8 cellular contexts compared by ENCODE assay signal in genomic region chrX:118807151-118808017, GRCh38. TPM values are rescaled to one million over a fixed set of nuclear protein-coding genes. Genes with fewer than 3 reads are reported as not detected.
DNase-seq lines count a peak whose midpoint lies in the region; ATAC-seq, FAIRE-seq and TF ChIP-seq lines count a peak whose summit lies in the region.

No MANE protein-coding gene starts in this region.

- peak; percentile 64 for TF ChIP-seq CTCF in fibroblast of villous mesenchyme (IDR thresholded peaks at IDR 0.05; ENCODE audit: insufficient read depth, low read depth, low read length)
- peak in 3 of 4 donors; percentile 42 to 55 (median 53) for TF ChIP-seq CTCF in pancreas (IDR thresholded peaks at IDR 0.05)

- intact Hi-C loops in pancreas (cut with DNase I) = loop anchor here in 1 of 3 donors (10.0 kb wide), 1 partner anchor 163 kb away; no protein-coding TSS in a partner anchor

- POLR2A ChIA-PET in activated CD8-positive, alpha-beta T cell treated with anti-CD3 and anti-CD28 coated beads, Interleukin-2, amount 10 ng/mL, durations not matched to agents 7 days and 5 days (lab: Charles Lee) = no interaction called here

- H3K4me3 ChIP-seq in H7 (ENCODE audit: insufficient read depth, low read depth, low read length) = no peak overlapping the region
- no peak overlapping the region for H3K4me3 ChIP-seq in fibroblast of villous mesenchyme (ENCODE audit: low read depth, low read length)
- H3K4me3 ChIP-seq in pancreas = no peak overlapping the region

- H3K4me1 Mint-ChIP-seq in activated CD8-positive, alpha-beta T cell treated with anti-CD3 and anti-CD28 coated beads, Interleukin-2, amount 10 ng/mL, durations not matched to agents 7 days and 5 days (ENCODE audit: low read depth) = no peaks in the 10 kb centered on the region

- CTCF ChIA-PET in activated CD8-positive, alpha-beta T cell treated with anti-CD3 and anti-CD28 coated beads, Interleukin-2, amount 10 ng/mL, durations not matched to agents 7 days and 5 days (lab: Charles Lee) = interaction anchor here (0.7 to 1.4 kb wide), 6 partner anchors 12 to 348 kb away, joined by 3 to 7 read pairs (median 4); no protein-coding TSS in a partner anchor

- no peaks in the 10 kb centered on the region for H3K9me3 ChIP-seq in pancreas

- H3K27ac ChIP-seq in pancreas = no peak overlapping the region

- FAIRE-seq in pancreas (lab: Jason Lieb, UNC) = no peak

- H3K27ac Mint-ChIP-seq in activated CD8-positive, alpha-beta T cell treated with anti-CD3 and anti-CD28 coated beads, Interleukin-2, amount 10 ng/mL, durations not matched to agents 7 days and 5 days = no peak overlapping the region

- 29% methylated on average over 4 of the region's 4 CpGs for WGBS in pancreas, 2 donors

- DNase-seq in COLO668 (lab: John Stamatoyannopoulos, UW; ENCODE audit: unreplicated experiment) (peak; percentile 38), H7 (peak; percentile 65), NCI-H510A (lab: John Stamatoyannopoulos, UW) (peak; percentile 14), fibroblast of villous mesenchyme (ENCODE audit: low read depth) (peak; percentile 48), pancreas (peak in 4 of 6 donors; percentile 7 to 49 (median 26))
- peak; percentile 41 for DNase-seq in activated CD8-positive, alpha-beta T cell treated with anti-CD3 and anti-CD28 coated beads, Interleukin-2, amount 10 ng/mL, durations not matched to agents 7 days and 5 days

- H3K4me1 ChIP-seq in pancreas = no peaks in the 10 kb centered on the region

- H3K36me3 Mint-ChIP-seq in activated CD8-positive, alpha-beta T cell treated with anti-CD3 and anti-CD28 coated beads, Interleukin-2, amount 10 ng/mL, durations not matched to agents 7 days and 5 days (ENCODE audit: low read depth) = no peaks in the 10 kb centered on the region

- no peak overlapping the region for H3K4me3 Mint-ChIP-seq in activated CD8-positive, alpha-beta T cell treated with anti-CD3 and anti-CD28 coated beads, Interleukin-2, amount 10 ng/mL, durations not matched to agents 7 days and 5 days

- ATAC-seq in activated CD8-positive, alpha-beta T cell treated with anti-CD3 and anti-CD28 coated beads, Interleukin-2, amount 10 ng/mL, durations not matched to agents 7 days and 5 days = no peak
- peak; percentile 40 to 88 (median 82) for ATAC-seq in pancreas
- no peak for ATAC-seq in HG03378 (IDR thresholded peaks at IDR 0.05; ENCODE audit: unreplicated experiment)
- no peak for ATAC-seq in GM19463 (IDR thresholded peaks at IDR 0.05; ENCODE audit: unreplicated experiment)

- H3K36me3 ChIP-seq in H7 (replicated peaks; ENCODE audit: control insufficient read depth, insufficient read depth, low read length) = no peaks in the 10 kb centered on the region
- H3K36me3 ChIP-seq in pancreas = no peaks in the 10 kb centered on the region

- no peaks in the 10 kb centered on the region for H3K9me3 Mint-ChIP-seq in activated CD8-positive, alpha-beta T cell treated with anti-CD3 and anti-CD28 coated beads, Interleukin-2, amount 10 ng/mL, durations not matched to agents 7 days and 5 days (ENCODE audit: insufficient read depth)

- H3K27me3 ChIP-seq in H7 (ENCODE audit: control insufficient read depth, insufficient read depth, low read length) (no peaks in the 10 kb centered on the region; the same call in 1 of the 2 replicates), pancreas (no peaks in the 10 kb centered on the region)

- H3K27me3 Mint-ChIP-seq in activated CD8-positive, alpha-beta T cell treated with anti-CD3 and anti-CD28 coated beads, Interleukin-2, amount 10 ng/mL, durations not matched to agents 7 days and 5 days (ENCODE audit: low read depth) = peaks cover 14% of the 10 kb centered on the region

RNA-seq across cellular contexts. Expression of gene ZCCHC12, which starts 16.2 kb away (rescaled TPM):
- 0.07 and 0.45 TPM in 2 replicates for total RNA-seq in H7 (2014; rRNA removed; shearing (Covaris generic))
- not detected for total RNA-seq in activated CD8-positive, alpha-beta T cell treated with anti-CD3 and anti-CD28 coated beads, Interleukin-2, amount 10 ng/mL, durations not matched to agents 7 days and 5 days
- total RNA-seq in fibroblast of villous mesenchyme = under 0.01 TPM in 1 of 2 replicates, not detected in the other
- total RNA-seq in pancreas = under 1 TPM in 1 of 6 donors, not detected in 5; 0.08 TPM
- under 1 TPM in 1 of 2 donors, not detected in 1; 0.23 TPM for polyA plus RNA-seq in pancreas

Comparison
In these comparisons a context has a peak if more than half of its experiments do, and no peak if none do; other contexts are left out.
1. DNase-seq: peak in every context shown above with its lines; median percentile 65 in H7; 48 in fibroblast of villous mesenchyme; 41 in activated CD8-positive, alpha-beta T cell treated with anti-CD3 and anti-CD28 coated beads, Interleukin-2, amount 10 ng/mL, durations not matched to agents 7 days and 5 days; 38 in COLO668; 26 in pancreas; 14 in NCI-H510A.
2. ATAC-seq: peak in pancreas (4 of 4); none in activated CD8-positive, alpha-beta T cell treated with anti-CD3 and anti-CD28 coated beads, Interleukin-2, amount 10 ng/mL, durations not matched to agents 7 days and 5 days (single experiment), HG03378 (single experiment) and GM19463 (single experiment).